In genomic region chr6:123380257-123380656, GRCh38 we compare ENCODE assay signal across 8 cellular contexts.
DNase-seq lines count a peak whose midpoint lies in the region; ATAC-seq and TF ChIP-seq lines count a peak whose summit lies in the region.

No MANE protein-coding gene starts in this region.

- H3K27me3 ChIP-seq in dorsolateral prefrontal cortex = peaks cover 0 to 7% (median 0%) of the 10 kb centered on the region in 45 donors
- H3K27me3 ChIP-seq in psoas muscle (ENCODE audit: insufficient read depth in 3 of 3, low read length in 2 of 3) = no peaks in the 10 kb centered on the region
- no peaks in the 10 kb centered on the region for H3K27me3 ChIP-seq in colonic mucosa

- H3K4me1 ChIP-seq in psoas muscle = no peaks in the 10 kb centered on the region
- no peaks in the 10 kb centered on the region for H3K4me1 ChIP-seq in colonic mucosa

- H3K4me3 ChIP-seq in dorsolateral prefrontal cortex (peak overlapping the region in 18 of 59 donors; percentile 4 to 46 (median 22)), psoas muscle (no peak overlapping the region), colonic mucosa (no peak overlapping the region)

- H3K36me3 ChIP-seq in psoas muscle (ENCODE audit: insufficient read depth in 1 of 2, low read depth in 1 of 2) (peaks cover 0 to 63% of the 10 kb centered on the region in 2 donors), colonic mucosa (no peaks in the 10 kb centered on the region)

- WGBS in psoas muscle, 3 donors = 31 to 41% (median 39%) methylated on average over 5 of the region's 5 CpGs

- peak; percentile 63 for ATAC-seq in HG02798 (IDR thresholded peaks at IDR 0.05; ENCODE audit: poor library complexity, unreplicated experiment)
- peak in 1 of 4 donors; percentile 49 for ATAC-seq in psoas muscle
- ATAC-seq in GM21381 (IDR thresholded peaks at IDR 0.05; ENCODE audit: unreplicated experiment) = no peak

- no peak overlapping the region for H3K27ac ChIP-seq in dorsolateral prefrontal cortex
- no peak overlapping the region for H3K27ac ChIP-seq in psoas muscle
- no peak overlapping the region for H3K27ac ChIP-seq in colonic mucosa

- intact Hi-C loops in dorsolateral prefrontal cortex (cut with DNase I) (no loop called here), psoas muscle (cut with DNase I) (no loop called here), colonic mucosa (cut with DNase I) (loop anchor here (10.0 kb wide), 1 partner anchor 595 kb away; no protein-coding TSS in a partner anchor)

- no peak overlapping the region for H3K9ac ChIP-seq in colonic mucosa (ENCODE audit: low read depth in 2 of 2, low read length in 2 of 2)

- H3K9me3 ChIP-seq in psoas muscle = no peaks in the 10 kb centered on the region
- H3K9me3 ChIP-seq in colonic mucosa = no peaks in the 10 kb centered on the region

- DNase-seq in Ammon's horn (ENCODE audit: low spot score) = peak; percentile 77
- peak; percentile 7 for DNase-seq in NCI-H2227 treated with DMSO at 0.1 percent for 48 hours (lab: John Stamatoyannopoulos, UW)
- DNase-seq in dorsolateral prefrontal cortex = peak in 2 of 10 donors; percentile 18 to 23
- no peak for DNase-seq in psoas muscle
- no peak for DNase-seq in colonic mucosa
- no peak for DNase-seq in activated T-cell treated with anti-CD3 and anti-CD28 coated beads, Interleukin-2, amount 50 U/mL, for 48 hours

- TF ChIP-seq CTCF in dorsolateral prefrontal cortex (IDR thresholded peaks at IDR 0.05 in 54 of 56, conservative IDR thresholded peaks at IDR 0.05 in 2 of 56; ENCODE audit: low read depth in 1 of 56, partially characterized antibody in 56 of 56) (peak in 54 of 56 donors; percentile 15 to 80 (median 55)), psoas muscle (IDR thresholded peaks at IDR 0.05) (peak; percentile 15), colonic mucosa (IDR thresholded peaks at IDR 0.05) (no peak)

Comparison
In these comparisons a context has a peak if more than half of its experiments do, and no peak if none do; other contexts are left out.
1. DNase-seq: peak in Ammon's horn (single experiment) and NCI-H2227 treated with DMSO at 0.1 percent for 48 hours (single experiment); none in psoas muscle (0 of 2), colonic mucosa (single experiment) and activated T-cell treated with anti-CD3 and anti-CD28 coated beads, Interleukin-2, amount 50 U/mL, for 48 hours (0 of 2).